In the genomic region with DNA sequence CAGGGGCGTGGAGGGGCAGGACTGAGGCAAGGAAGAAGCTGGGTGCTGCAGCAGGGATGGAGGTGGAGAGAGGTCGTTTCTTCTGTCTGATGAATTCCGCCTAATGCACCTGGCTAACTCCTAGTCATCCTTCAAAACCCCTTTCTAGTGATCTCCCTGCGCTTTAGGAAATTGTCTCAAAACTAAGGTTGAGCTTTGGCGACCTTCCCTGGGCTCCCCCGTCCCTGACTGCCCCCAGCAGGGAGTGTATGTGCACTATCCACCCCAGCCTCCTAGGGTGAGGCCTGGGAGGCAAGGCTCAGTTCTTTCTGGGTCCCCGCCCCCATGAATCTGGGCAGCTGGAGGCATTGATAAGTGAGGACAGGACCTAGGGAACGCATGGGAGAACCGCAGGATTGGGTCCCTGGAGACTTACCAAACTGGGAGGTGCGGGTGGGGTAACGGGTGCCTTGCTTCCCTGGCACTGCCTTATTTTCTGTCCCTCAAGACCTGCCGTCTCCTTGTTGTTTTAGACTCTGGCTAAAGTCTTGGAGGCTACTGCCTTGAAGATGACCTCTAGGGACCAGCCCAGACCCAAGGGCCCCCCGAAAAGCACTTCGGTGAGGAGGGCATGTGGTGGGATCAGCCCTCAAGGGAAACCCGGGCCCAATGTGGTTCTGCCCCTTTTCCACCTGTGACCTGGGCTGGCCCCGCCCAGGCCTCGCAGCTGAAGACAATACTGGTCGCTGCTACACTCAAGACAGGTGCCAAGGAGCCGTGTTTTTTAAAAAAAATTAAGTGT, we compare ENCODE assay signal across 9 cellular contexts. TPM values are rescaled to one million over a fixed set of nuclear protein-coding genes. Genes with fewer than 3 reads are reported as not detected.
DNase-seq lines count a peak whose midpoint lies in the region; ATAC-seq and TF ChIP-seq lines count a peak whose summit lies in the region.
"Had no signal": no experiment of that assay in that cellular context is flagged by ENCODE, and none has a peak within 500 bp of the region (broad histone marks: within the 10 kb centered on the region; RNA-seq: fewer than 3 reads in every experiment).

No MANE protein-coding gene starts in this region.

- peak overlapping the region; percentile 53 for H3K27ac ChIP-seq in cardiac muscle cell
- peak overlapping the region in 1 of 2 donors; percentile 65 for H3K27ac ChIP-seq in left lung
- peak overlapping the region; percentile 51 for H3K27ac ChIP-seq in upper lobe of right lung

- CTCF ChIA-PET in activated B cell treated with CpG ODN at 0.5 μM for 24 hours (lab: Charles Lee), result interaction anchor here (0.7 to 1.0 kb wide), 2 partner anchors 27 to 232 kb away, joined by 3 read pairs; no protein-coding TSS in a partner anchor

- H3K27me3 Mint-ChIP-seq in activated B cell treated with CpG ODN at 0.5 μM for 24 hours, result peaks cover 7% of the 10 kb centered on the region

- H3K36me3 ChIP-seq in cardiac muscle cell (no peaks in the 10 kb centered on the region), left lung (no peaks in the 10 kb centered on the region), upper lobe of right lung (no peaks in the 10 kb centered on the region)

- ATAC-seq in activated B cell treated with CpG ODN at 0.5 μM for 24 hours (ENCODE audit: low read depth) (no peak), left lung (peak; percentile 0), upper lobe of right lung (no peak), GM18517 (IDR thresholded peaks at IDR 0.05; ENCODE audit: unreplicated experiment) (no peak), HG02884 (IDR thresholded peaks at IDR 0.05; ENCODE audit: unreplicated experiment) (no peak)

- H3K36me3 Mint-ChIP-seq in activated B cell treated with CpG ODN at 0.5 μM for 24 hours (ENCODE audit: low read depth), result no peaks in the 10 kb centered on the region
- H3K36me3 Mint-ChIP-seq: activated naive CD4-positive, alpha-beta T cell treated with anti-CD3 and anti-CD28 coated beads, Interleukin-2, amount 50 U/mL, for 72 hours had no signal

- DNase-seq in cardiac muscle cell (ENCODE audit: low read depth in 1 of 2, low spot score in 1 of 2) (no peak), cardiac septum (ENCODE audit: low spot score) (no peak), activated B cell treated with CpG ODN at 0.5 μM for 24 hours (no peak), left lung (no peak), upper lobe of right lung (no peak), NCI-H1436 treated with DMSO at 0.1 percent for 48 hours (lab: John Stamatoyannopoulos, UW) (no peak)

- H3K9me3 ChIP-seq in cardiac muscle cell (ENCODE audit: low read depth), result no peaks in the 10 kb centered on the region
- H3K9me3 ChIP-seq in left lung, result no peaks in the 10 kb centered on the region
- H3K9me3 ChIP-seq in upper lobe of right lung, result no peaks in the 10 kb centered on the region

- H3K27ac Mint-ChIP-seq in activated B cell treated with CpG ODN at 0.5 μM for 24 hours, result no peak overlapping the region

- peak overlapping the region; percentile 53 for H3K4me3 Mint-ChIP-seq in activated B cell treated with CpG ODN at 0.5 μM for 24 hours

- no peak for TF ChIP-seq CTCF in cardiac muscle cell (IDR thresholded peaks at IDR 0.05; ENCODE audit: low read depth, low read length)
- TF ChIP-seq CTCF in activated B cell treated with CpG ODN at 0.5 μM for 24 hours (IDR thresholded peaks at IDR 0.05), result no peak
- TF ChIP-seq CTCF in left lung (IDR thresholded peaks at IDR 0.05), result no peak
- TF ChIP-seq CTCF in upper lobe of right lung (IDR thresholded peaks at IDR 0.05), result no peak

- H3K4me3 ChIP-seq in cardiac muscle cell (peak overlapping the region; percentile 19), left lung (peak overlapping the region in 1 of 2 donors; percentile 49), upper lobe of right lung (peak overlapping the region; percentile 57)

- POLR2A ChIA-PET in activated B cell treated with CpG ODN at 0.5 μM for 24 hours (lab: Charles Lee), result interaction anchor here (0.5 to 2.7 kb wide), 6 partner anchors 11 to 388 kb away, joined by 3 to 23 read pairs (median 4); partner anchors contain the start of gene ZNF57

- no peaks in the 10 kb centered on the region for H3K9me3 Mint-ChIP-seq in activated B cell treated with CpG ODN at 0.5 μM for 24 hours
- H3K9me3 Mint-ChIP-seq: activated naive CD4-positive, alpha-beta T cell treated with anti-CD3 and anti-CD28 coated beads, Interleukin-2, amount 50 U/mL, for 72 hours had no signal

- peaks cover 21% of the 10 kb centered on the region for H3K4me1 ChIP-seq in cardiac muscle cell (ENCODE audit: low read depth)
- peaks cover 25 to 57% of the 10 kb centered on the region in 2 donors for H3K4me1 ChIP-seq in left lung
- H3K4me1 ChIP-seq in upper lobe of right lung, result peaks cover 58% of the 10 kb centered on the region

- H3K27me3 ChIP-seq in cardiac muscle cell, result no peaks in the 10 kb centered on the region
- H3K27me3 ChIP-seq in left lung, result peaks cover 0 to 6% of the 10 kb centered on the region in 2 donors
- H3K27me3 ChIP-seq in upper lobe of right lung, result no peaks in the 10 kb centered on the region

- H3K4me1 Mint-ChIP-seq in activated B cell treated with CpG ODN at 0.5 μM for 24 hours, result peaks cover 22% of the 10 kb centered on the region

- intact Hi-C loops in cardiac septum (cut with DNase I), result loop anchor here (5.0 kb wide), 1 partner anchor 84 kb away; the partner anchor contains the start of gene TLE5
- intact Hi-C loops in activated B cell treated with CpG ODN at 0.5 μM for 24 hours (cut with micrococcal nuclease), result loop anchor here (1.0 to 5.0 kb wide), 3 partner anchors 28 to 199 kb away; partner anchors contain the start of gene S1PR4
- intact Hi-C loops in left lung (cut with DNase I), result no loop called here
- intact Hi-C loops in upper lobe of right lung (cut with DNase I), result no loop called here

RNA-seq across cellular contexts. Expression of gene TLE6, which starts 0.5 kb away (rescaled TPM):
- total RNA-seq in cardiac muscle cell (30.3 and 35.4 TPM in 2 replicates), cardiac septum (1.0 TPM), activated B cell treated with CpG ODN at 0.5 μM for 24 hours (0.42 and 0.93 TPM in 2 replicates), left lung (1 to 10 TPM; 3.3 to 6.9 TPM), upper lobe of right lung (6.7 TPM)
- polyA plus RNA-seq in cardiac muscle cell, result 42.8 and 45.8 TPM in 2 replicates

RNA-seq across cellular contexts. Expression of gene ZNF77, which starts 33.1 kb away (rescaled TPM):
- total RNA-seq in cardiac muscle cell (4.4 and 4.7 TPM in 2 replicates), cardiac septum (2.0 TPM), activated B cell treated with CpG ODN at 0.5 μM for 24 hours (5.2 and 6.7 TPM in 2 replicates), left lung (1 to 10 TPM; 3.4 to 4.1 TPM), upper lobe of right lung (4.2 TPM)
- polyA plus RNA-seq in cardiac muscle cell, result 2.6 and 7.7 TPM in 2 replicates

RNA-seq across cellular contexts. Expression of gene TLE2, which starts 51.2 kb away (rescaled TPM):
- total RNA-seq in cardiac muscle cell (71.1 and 95.9 TPM in 2 replicates), cardiac septum (48.0 TPM), activated B cell treated with CpG ODN at 0.5 μM for 24 hours (0.58 and 0.66 TPM in 2 replicates), left lung (10 to 100 TPM; 35.2 to 70.5 TPM), upper lobe of right lung (58.6 TPM)
- polyA plus RNA-seq in cardiac muscle cell, result 102 and 105 TPM in 2 replicates

Comparison
In these comparisons a context has a peak if more than half of its experiments do, and no peak if none do; other contexts are left out.
1. RNA of gene TLE2, which starts 51.2 kb away (total RNA-seq): 71.1 to 95.9 TPM in cardiac muscle cell, 35.2 to 70.5 TPM in left lung, 58.6 TPM in upper lobe of right lung (single experiment) and 48.0 TPM in cardiac septum (single experiment); 0.58 to 0.66 TPM in activated B cell treated with CpG ODN at 0.5 μM for 24 hours; every median in the first group is over 10 times any median in the second.
2. intact Hi-C loops: an anchor here in cardiac septum (5.0 kb wide) and activated B cell treated with CpG ODN at 0.5 μM for 24 hours (1.0 to 5.0 kb wide); none called in left lung and upper lobe of right lung.